Comparison of ENCODE assay signal across 16 cellular contexts in the genomic region with DNA sequence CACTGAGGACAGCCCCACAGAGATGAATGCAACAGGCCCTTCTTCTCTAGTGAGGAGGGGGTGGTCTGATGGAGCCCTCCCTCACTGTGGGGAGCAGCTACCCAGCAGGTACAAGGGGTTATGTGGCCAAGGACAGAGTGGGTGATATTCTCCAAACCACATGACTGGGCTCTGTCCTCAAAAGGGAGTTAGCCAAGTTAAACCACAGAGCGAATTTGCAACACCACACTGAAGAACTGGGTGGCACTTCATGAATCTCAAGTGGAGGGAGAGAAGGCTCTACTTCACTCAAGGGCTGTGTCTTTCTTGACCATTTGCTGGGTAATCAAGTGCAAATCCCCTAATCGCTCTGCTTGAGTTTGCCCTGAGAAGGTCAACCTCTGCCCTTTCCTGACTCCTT. TPM values are rescaled to one million over a fixed set of nuclear protein-coding genes. Genes with fewer than 3 reads are reported as not detected.
A peak's percentile ranks its signal among the peaks of the same experiment; 100 is the strongest.
DNase-seq lines count a peak whose midpoint lies in the region; ATAC-seq and TF ChIP-seq lines count a peak whose summit lies in the region.
"Had no signal": no experiment of that assay in that cellular context is flagged by ENCODE, and none has a peak within 500 bp of the region (broad histone marks: within the 10 kb centered on the region; RNA-seq: fewer than 3 reads in every experiment).

No MANE protein-coding gene starts in this region.

- 88% methylated on average over 2 of the region's 2 CpGs; no CpG with 5 or more reads in 1 of the 2 donors for WGBS in transverse colon (ENCODE audit: low coverage in 1 of 2), 2 donors

- no peaks in the 10 kb centered on the region for H3K27me3 ChIP-seq in transverse colon
- H3K27me3 ChIP-seq: gastroesophageal sphincter, sigmoid colon had no signal

- H3K36me3 ChIP-seq in transverse colon = no peaks in the 10 kb centered on the region

- peaks cover 73% of the 10 kb centered on the region for H3K4me1 Mint-ChIP-seq in activated T-cell treated with anti-CD3 and anti-CD28 coated beads, Interleukin-2, amount 50 U/mL, for 24 hours (ENCODE audit: low read depth)
- H3K4me1 Mint-ChIP-seq in effector memory CD8-positive, alpha-beta T cell (ENCODE audit: low read depth in 2 of 2) = peaks cover 64 to 74% of the 10 kb centered on the region in 2 donors

- no peak overlapping the region for H3K4me3 ChIP-seq in transverse colon
- H3K4me3 ChIP-seq: gastroesophageal sphincter, K562, sigmoid colon had no signal

- H3K4me3 Mint-ChIP-seq in activated T-cell treated with anti-CD3 and anti-CD28 coated beads, Interleukin-2, amount 50 U/mL, for 24 hours = no peak overlapping the region
- H3K4me3 Mint-ChIP-seq in effector memory CD8-positive, alpha-beta T cell = peak overlapping the region; percentile 77 to 82

- H3K27ac Mint-ChIP-seq in activated T-cell treated with anti-CD3 and anti-CD28 coated beads, Interleukin-2, amount 50 U/mL, for 24 hours = peak overlapping the region; percentile 99
- H3K27ac Mint-ChIP-seq in effector memory CD8-positive, alpha-beta T cell = peak overlapping the region; percentile 95 to 99

- TF ChIP-seq EP300 in transverse colon (IDR thresholded peaks at IDR 0.05; ENCODE audit: low read depth) = no peak

- H3K27ac ChIP-seq in transverse colon = peak overlapping the region; percentile 49 to 68 (median 59)

- peaks cover 0 to 12% (median 6%) of the 10 kb centered on the region in 4 donors for H3K4me1 ChIP-seq in transverse colon
- H3K4me1 ChIP-seq: gastroesophageal sphincter, sigmoid colon had no signal

- no peak for TF ChIP-seq CTCF in transverse colon (IDR thresholded peaks at IDR 0.05)

- TF ChIP-seq POLR2A in transverse colon (IDR thresholded peaks at IDR 0.05) = no peak

- H3K27me3 Mint-ChIP-seq in activated T-cell treated with anti-CD3 and anti-CD28 coated beads, Interleukin-2, amount 50 U/mL, for 24 hours = no peaks in the 10 kb centered on the region
- no peaks in the 10 kb centered on the region for H3K27me3 Mint-ChIP-seq in effector memory CD8-positive, alpha-beta T cell

- peaks cover 46% of the 10 kb centered on the region for H3K36me3 Mint-ChIP-seq in activated T-cell treated with anti-CD3 and anti-CD28 coated beads, Interleukin-2, amount 50 U/mL, for 24 hours (ENCODE audit: low read depth)
- peaks cover 39% of the 10 kb centered on the region for H3K36me3 Mint-ChIP-seq in effector memory CD8-positive, alpha-beta T cell (ENCODE audit: insufficient read depth)

- intact Hi-C loops in transverse colon (cut with DNase I; ENCODE audit: low total_unique reads) = no loop called here

- peaks cover 4% of the 10 kb centered on the region for H3K9me3 Mint-ChIP-seq in activated T-cell treated with anti-CD3 and anti-CD28 coated beads, Interleukin-2, amount 50 U/mL, for 24 hours
- no peaks in the 10 kb centered on the region for H3K9me3 Mint-ChIP-seq in effector memory CD8-positive, alpha-beta T cell

- no peak for DNase-seq in activated T-cell treated with anti-CD3 and anti-CD28 coated beads, Interleukin-2, amount 50 U/mL, for 24 hours
- no peak for DNase-seq in activated T-cell treated with anti-CD3 and anti-CD28 coated beads, Interleukin-2, amount 50 U/mL, for 48 hours
- DNase-seq in NCI-H524 treated with DMSO at 0.1 percent for 48 hours (lab: John Stamatoyannopoulos, UW) = peak; percentile 93
- no peak for DNase-seq in effector memory CD8-positive, alpha-beta T cell
- DNase-seq in transverse colon = no peak
- no peak for DNase-seq in T1000 (lab: John Stamatoyannopoulos, UW)
- DNase-seq: activated CD4-positive, alpha-beta T cell treated with anti-CD3 and anti-CD28 coated beads, Interleukin-2, amount 50 U/mL, for 4 hours; activated naive CD4-positive, alpha-beta T cell treated with anti-CD3 and anti-CD28 coated beads, Interleukin-2, amount 50 U/mL, for 16 hours; NCI-H1694 treated with DMSO at 0.1 percent for 48 hours; nucleus accumbens; sigmoid colon; stimulated activated naive CD4-positive, alpha-beta T cell treated with Interleukin-2 at 50 U/mL for 16 hours had no signal

- no peak for ATAC-seq in effector memory CD8-positive, alpha-beta T cell (replicated peaks)
- no peak for ATAC-seq in HG03432 (IDR thresholded peaks at IDR 0.05; ENCODE audit: unreplicated experiment)
- ATAC-seq in activated CD4-positive, CD25-positive, alpha-beta regulatory T cell treated with anti-CD3 and anti-CD28 coated beads, Interleukin-2, amount 50 U/mL, for 24 hours = no peak
- ATAC-seq: K562 had no signal

- no peaks in the 10 kb centered on the region for H3K9me3 ChIP-seq in transverse colon
- H3K9me3 ChIP-seq: sigmoid colon had no signal

- in situ Hi-C loops in transverse colon (cut with MboI; ENCODE audit: low pct_ligation_motif_present in 1 of 4, low pct_unique_long_range_greater_than_20kb in 1 of 4, low sequenced_read_pairs in 3 of 4) = no loop called here

RNA-seq across cellular contexts. Expression of gene GPR68, which starts 12.5 kb away (rescaled TPM):
- under 1 TPM in 3 of 4 donors, not detected in 1; 0.48 to 0.80 (median 0.55) TPM for total RNA-seq in transverse colon
